ENCODE assay signal across 9 cellular contexts in genomic region chr13:31138515-31138914, GRCh38.
"Had no signal": no experiment of that assay in that cellular context is flagged by ENCODE, and none has a peak within 500 bp of the region (broad histone marks: within the 10 kb centered on the region; RNA-seq: fewer than 3 reads in every experiment).

No MANE protein-coding gene starts in this region.

- DNase-seq: activated CD4-positive, CD25-positive, alpha-beta regulatory T cell treated with anti-CD3 and anti-CD28 coated beads, Interleukin-2, amount 50 U/mL, for 72 hours; amygdala; brain microvascular endothelial cell; cerebellar nuclear complex; hippocampal formation; kidney glomerular epithelial cell; SJCRH30; stimulated activated naive CD8-positive, alpha-beta T cell treated with anti-CD3 and anti-CD28 coated beads, Interleukin-15, amount 100 ng/mL, for 72 hours had no signal

- ATAC-seq: sciatic nerve; stimulated activated naive CD8-positive, alpha-beta T cell treated with anti-CD3 and anti-CD28 coated beads, Interleukin-15, amount 100 ng/mL, for 72 hours had no signal

- H3K4me3 Mint-ChIP-seq: stimulated activated naive CD8-positive, alpha-beta T cell treated with anti-CD3 and anti-CD28 coated beads, Interleukin-15, amount 100 ng/mL, for 72 hours had no signal

- H3K9me3 Mint-ChIP-seq: stimulated activated naive CD8-positive, alpha-beta T cell treated with anti-CD3 and anti-CD28 coated beads, Interleukin-15, amount 100 ng/mL, for 72 hours had no signal

- H3K27me3 Mint-ChIP-seq: stimulated activated naive CD8-positive, alpha-beta T cell treated with anti-CD3 and anti-CD28 coated beads, Interleukin-15, amount 100 ng/mL, for 72 hours had no signal
